8 cellular contexts compared by ENCODE assay signal in genomic region chr1:35556494-35557117, GRCh38. TPM values are rescaled to one million over a fixed set of nuclear protein-coding genes. Genes with fewer than 3 reads are reported as not detected.
A peak's percentile ranks its signal among the peaks of the same experiment; 100 is the strongest.
DNase-seq lines count a peak whose midpoint lies in the region; ATAC-seq and TF ChIP-seq lines count a peak whose summit lies in the region.

No MANE protein-coding gene starts in this region.

- H3K4me3 ChIP-seq in fibroblast of villous mesenchyme (ENCODE audit: low read depth, low read length) (peak overlapping the region; percentile 94), skin epidermis (peak overlapping the region; percentile 69 to 98 (median 94))

- peak overlapping the region; percentile 94 for H3K4me3 Mint-ChIP-seq in activated naive CD4-positive, alpha-beta T cell treated with anti-CD3 and anti-CD28 coated beads, Interleukin-2, amount 50 U/mL, for 24 hours
- H3K4me3 Mint-ChIP-seq in T-helper 17 cell, result peak overlapping the region; percentile 98

- H3K9me3 Mint-ChIP-seq in activated naive CD4-positive, alpha-beta T cell treated with anti-CD3 and anti-CD28 coated beads, Interleukin-2, amount 50 U/mL, for 24 hours, result no peaks in the 10 kb centered on the region

- no peaks in the 10 kb centered on the region for H3K27me3 Mint-ChIP-seq in activated naive CD4-positive, alpha-beta T cell treated with anti-CD3 and anti-CD28 coated beads, Interleukin-2, amount 50 U/mL, for 24 hours
- H3K27me3 Mint-ChIP-seq in T-helper 17 cell, result no peaks in the 10 kb centered on the region

- ATAC-seq in T-helper 17 cell (peak; percentile 0), GM21619 (IDR thresholded peaks at IDR 0.05; ENCODE audit: unreplicated experiment) (no peak)

- DNase-seq in activated naive CD4-positive, alpha-beta T cell (lab: John Stamatoyannopoulos, UW), result no peak
- no peak for DNase-seq in T-helper 17 cell
- DNase-seq in fibroblast of villous mesenchyme (ENCODE audit: low read depth), result no peak
- DNase-seq in CD1c-positive myeloid dendritic cell (ENCODE audit: extremely low spot score), result no peak
- DNase-seq in glomerular visceral epithelial cell (ENCODE audit: extremely low spot score), result no peak

- H3K27ac Mint-ChIP-seq in activated naive CD4-positive, alpha-beta T cell treated with anti-CD3 and anti-CD28 coated beads, Interleukin-2, amount 50 U/mL, for 24 hours, result peak overlapping the region; percentile 91
- peak overlapping the region; percentile 98 for H3K27ac Mint-ChIP-seq in T-helper 17 cell

- H3K27ac ChIP-seq in skin epidermis, result peak overlapping the region; percentile 77 to 100 (median 97)

- no peak for TF ChIP-seq CTCF in fibroblast of villous mesenchyme (IDR thresholded peaks at IDR 0.05; ENCODE audit: insufficient read depth, low read depth, low read length)

- H3K9me3 ChIP-seq in T-helper 17 cell (ENCODE audit: control insufficient read depth, low read length, poor library complexity, severe bottlenecking), result no peaks in the 10 kb centered on the region

- peaks cover 66% of the 10 kb centered on the region for H3K4me1 Mint-ChIP-seq in activated naive CD4-positive, alpha-beta T cell treated with anti-CD3 and anti-CD28 coated beads, Interleukin-2, amount 50 U/mL, for 24 hours
- peaks cover 43% of the 10 kb centered on the region for H3K4me1 Mint-ChIP-seq in T-helper 17 cell

- H3K36me3 Mint-ChIP-seq in activated naive CD4-positive, alpha-beta T cell treated with anti-CD3 and anti-CD28 coated beads, Interleukin-2, amount 50 U/mL, for 24 hours, result peaks cover 8% of the 10 kb centered on the region
- H3K36me3 Mint-ChIP-seq in T-helper 17 cell (ENCODE audit: low read depth), result peaks cover 2% of the 10 kb centered on the region

RNA-seq across cellular contexts. Expression of gene KIAA0319L, which starts 0.6 kb away (rescaled TPM):
- total RNA-seq in T-helper 17 cell (10 to 100 TPM; 58.8 to 79.0 TPM), fibroblast of villous mesenchyme (45.1 and 63.0 TPM in 2 replicates)

RNA-seq across cellular contexts. Expression of gene NCDN, which starts 1.0 kb away (rescaled TPM):
- 10 to 100 TPM; 23.8 to 26.2 TPM for total RNA-seq in T-helper 17 cell
- total RNA-seq in fibroblast of villous mesenchyme, result 21.6 and 27.4 TPM in 2 replicates

RNA-seq across cellular contexts. Expression of gene TFAP2E, which starts 16.5 kb away (rescaled TPM):
- total RNA-seq in T-helper 17 cell (1 to 10 TPM; 3.2 to 4.5 TPM), fibroblast of villous mesenchyme (under 0.01 and 0.32 TPM in 2 replicates)
